ENCODE assay signal across 13 cellular contexts in the genomic region with DNA sequence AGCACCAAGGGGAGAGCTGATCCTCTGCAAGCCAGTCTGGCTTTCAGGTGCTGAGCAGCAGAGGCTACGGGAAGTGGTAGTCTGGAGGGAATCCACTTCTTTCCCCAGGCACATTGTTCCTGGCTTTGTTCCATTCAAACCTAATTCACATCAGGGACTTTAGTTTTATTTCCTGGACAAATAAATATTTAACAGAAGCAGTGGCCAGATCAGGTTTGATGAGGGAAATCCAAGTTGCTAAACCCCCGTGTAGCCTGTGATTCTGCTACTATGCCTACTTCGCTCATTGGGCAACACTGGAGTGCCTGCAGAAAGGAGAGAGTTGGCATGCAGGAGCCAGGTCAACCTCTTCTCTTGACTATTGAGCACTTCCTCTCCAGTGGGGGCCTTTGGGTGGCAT. TPM values are rescaled to one million over a fixed set of nuclear protein-coding genes. Genes with fewer than 3 reads are reported as not detected.
DNase-seq lines count a peak whose midpoint lies in the region; ATAC-seq and TF ChIP-seq lines count a peak whose summit lies in the region.
"Had no signal": no experiment of that assay in that cellular context is flagged by ENCODE, and none has a peak within 500 bp of the region (broad histone marks: within the 10 kb centered on the region; RNA-seq: fewer than 3 reads in every experiment).

No MANE protein-coding gene starts in this region.

- peaks cover 22% of the 10 kb centered on the region for H3K9me3 Mint-ChIP-seq in activated CD4-positive, alpha-beta memory T cell treated with anti-CD3 and anti-CD28 coated beads, Interleukin-2, amount 10 ng/mL, durations not matched to agents 7 days and 5 days

- CTCF ChIA-PET in activated CD4-positive, alpha-beta memory T cell treated with anti-CD3 and anti-CD28 coated beads, Interleukin-2, amount 10 ng/mL, durations not matched to agents 7 days and 5 days (lab: Charles Lee): no interaction called here

- H3K4me3 ChIP-seq in left lung (no peak overlapping the region), mucosa of descending colon (no peak overlapping the region), upper lobe of right lung (no peak overlapping the region)
- H3K4me3 ChIP-seq: A549, HAP-1 had no signal

- peaks cover 5 to 17% of the 10 kb centered on the region in 2 donors for H3K4me1 ChIP-seq in left lung
- no peaks in the 10 kb centered on the region for H3K4me1 ChIP-seq in mucosa of descending colon (ENCODE audit: low read depth)
- no peaks in the 10 kb centered on the region for H3K4me1 ChIP-seq in upper lobe of right lung
- H3K4me1 ChIP-seq: A549, Caco-2, HAP-1 had no signal

- ATAC-seq in left lung: peak; percentile 72
- peak; percentile 50 for ATAC-seq in mucosa of descending colon
- peak; percentile 87 for ATAC-seq in upper lobe of right lung
- no peak for ATAC-seq in GM18873 (IDR thresholded peaks at IDR 0.05; ENCODE audit: low FRiP score, unreplicated experiment)
- ATAC-seq: A549 had no signal

- H3K36me3 Mint-ChIP-seq in activated CD4-positive, alpha-beta memory T cell treated with anti-CD3 and anti-CD28 coated beads, Interleukin-2, amount 10 ng/mL, durations not matched to agents 7 days and 5 days (ENCODE audit: low read depth): peaks cover 10% of the 10 kb centered on the region

- no peaks in the 10 kb centered on the region for H3K4me1 Mint-ChIP-seq in activated CD4-positive, alpha-beta memory T cell treated with anti-CD3 and anti-CD28 coated beads, Interleukin-2, amount 10 ng/mL, durations not matched to agents 7 days and 5 days
- H3K4me1 Mint-ChIP-seq: CD8-positive, alpha-beta memory T cell had no signal

- H3K27ac ChIP-seq in VCaP (peak overlapping the region; percentile 62), left lung (peak overlapping the region; percentile 45 to 51), upper lobe of right lung (peak overlapping the region; percentile 72)
- H3K27ac ChIP-seq: A549 had no signal

- H3K27me3 ChIP-seq in left lung (no peaks in the 10 kb centered on the region), upper lobe of right lung (no peaks in the 10 kb centered on the region)

- no peak overlapping the region for H3K27ac Mint-ChIP-seq in activated CD4-positive, alpha-beta memory T cell treated with anti-CD3 and anti-CD28 coated beads, Interleukin-2, amount 10 ng/mL, durations not matched to agents 7 days and 5 days
- H3K27ac Mint-ChIP-seq: CD8-positive, alpha-beta memory T cell had no signal

- peaks cover 15% of the 10 kb centered on the region for H3K27me3 Mint-ChIP-seq in activated CD4-positive, alpha-beta memory T cell treated with anti-CD3 and anti-CD28 coated beads, Interleukin-2, amount 10 ng/mL, durations not matched to agents 7 days and 5 days

- peak in 1 of 2 donors; percentile 41 for DNase-seq in left lung
- no peak for DNase-seq in mucosa of descending colon
- DNase-seq in upper lobe of right lung: no peak
- DNase-seq in germinal center (ENCODE audit: low spot score): no peak
- no peak for DNase-seq in activated CD4-positive, alpha-beta memory T cell treated with anti-CD3 and anti-CD28 coated beads, Interleukin-2, amount 10 ng/mL, durations not matched to agents 7 days and 5 days
- DNase-seq: Caco-2; CD8-positive, alpha-beta memory T cell; DMS53; GF-D8 had no signal

- no peak overlapping the region for H3K4me3 Mint-ChIP-seq in activated CD4-positive, alpha-beta memory T cell treated with anti-CD3 and anti-CD28 coated beads, Interleukin-2, amount 10 ng/mL, durations not matched to agents 7 days and 5 days
- H3K4me3 Mint-ChIP-seq: CD8-positive, alpha-beta memory T cell had no signal

- POLR2A ChIA-PET in activated CD4-positive, alpha-beta memory T cell treated with anti-CD3 and anti-CD28 coated beads, Interleukin-2, amount 10 ng/mL, durations not matched to agents 7 days and 5 days (lab: Charles Lee): no interaction called here

- TF ChIP-seq CTCF in VCaP (conservative IDR thresholded peaks at IDR 0.05) (no peak), left lung (IDR thresholded peaks at IDR 0.05) (no peak), mucosa of descending colon (IDR thresholded peaks at IDR 0.05) (no peak), upper lobe of right lung (IDR thresholded peaks at IDR 0.05) (no peak)

- no peaks in the 10 kb centered on the region for H3K36me3 ChIP-seq in left lung
- H3K36me3 ChIP-seq in mucosa of descending colon (ENCODE audit: low read depth): no peaks in the 10 kb centered on the region
- H3K36me3 ChIP-seq in upper lobe of right lung: no peaks in the 10 kb centered on the region
- H3K36me3 ChIP-seq: HAP-1 had no signal

- H3K9me3 ChIP-seq in left lung (peaks cover 0 to 5% of the 10 kb centered on the region in 2 donors), mucosa of descending colon (peaks cover 2% of the 10 kb centered on the region), upper lobe of right lung (no peaks in the 10 kb centered on the region)
- H3K9me3 ChIP-seq: Caco-2 had no signal

- intact Hi-C loops in left lung (cut with DNase I) (no loop called here), mucosa of descending colon (cut with DNase I, micrococcal nuclease) (no loop called here), upper lobe of right lung (cut with DNase I) (no loop called here)

RNA-seq across cellular contexts. Expression of a gene that starts 13.8 kb away (rescaled TPM):
- total RNA-seq in left lung (1 to 10 TPM; 8.8 to 9.0 TPM), mucosa of descending colon (10 to 100 TPM; 11.9 to 34.3 (median 19.7) TPM), upper lobe of right lung (9.4 TPM)
- total RNA-seq in activated CD4-positive, alpha-beta memory T cell treated with anti-CD3 and anti-CD28 coated beads, Interleukin-2, amount 10 ng/mL, durations not matched to agents 7 days and 5 days: 1 to 10 TPM; 5.5 to 5.8 TPM

RNA-seq across cellular contexts. Expression of a gene that starts 41.2 kb away (rescaled TPM):
- total RNA-seq in left lung (1 to 10 TPM; 3.2 TPM), mucosa of descending colon (1 to 10 TPM; 3.3 to 9.8 (median 6.1) TPM), upper lobe of right lung (3.6 TPM)
- total RNA-seq in activated CD4-positive, alpha-beta memory T cell treated with anti-CD3 and anti-CD28 coated beads, Interleukin-2, amount 10 ng/mL, durations not matched to agents 7 days and 5 days: not detected
- total RNA-seq: CD8-positive, alpha-beta memory T cell had no signal
